Comparison of ENCODE assay signal across 13 cellular contexts in genomic region chr6:24911983-24912382, GRCh38. TPM values are rescaled to one million over a fixed set of nuclear protein-coding genes. Genes with fewer than 3 reads are reported as not detected.
DNase-seq lines count a peak whose midpoint lies in the region; TF ChIP-seq lines count a peak whose summit lies in the region.
"Had no signal": no experiment of that assay in that cellular context is flagged by ENCODE, and none has a peak within 500 bp of the region (broad histone marks: within the 10 kb centered on the region; RNA-seq: fewer than 3 reads in every experiment).

No MANE protein-coding gene starts in this region.

- 68 to 75% methylated on average over 4 to 5 of the region's 5 CpGs for WGBS in esophagus squamous epithelium, 2 donors

- peaks cover 52 to 77% (median 55%) of the 10 kb centered on the region in 10 experiments for H3K4me1 ChIP-seq in BLaER1 treated with 17β-estradiol and CSF1 and Interleukin-3, amounts not matched to agents 10 nM and 100 nM
- peaks cover 11 to 31% (median 11%) of the 10 kb centered on the region in 3 donors for H3K4me1 ChIP-seq in esophagus squamous epithelium
- H3K4me1 ChIP-seq in BE2C = no peaks in the 10 kb centered on the region

- H3K27ac Mint-ChIP-seq in HFFc6 (no peak overlapping the region), nephron progenitor cell (no peak overlapping the region)

- H4K20me1 ChIP-seq in BLaER1 treated with 17β-estradiol and CSF1 and Interleukin-3, amounts not matched to agents 10 nM and 100 nM = peaks cover 0 to 65% (median 0%) of the 10 kb centered on the region in 11 experiments; a peak in 4 of 22 replicates

- H3K36me3 ChIP-seq in BLaER1 treated with 17β-estradiol and CSF1 and Interleukin-3, amounts not matched to agents 10 nM and 100 nM = peaks cover 0 to 28% (median 0%) of the 10 kb centered on the region in 11 experiments; a peak in 4 of 22 replicates
- H3K36me3 ChIP-seq in esophagus squamous epithelium (no peaks in the 10 kb centered on the region), BE2C (no peaks in the 10 kb centered on the region)

- peak overlapping the region; percentile 65 to 80 (median 74); a peak in 18 of 20 replicates for H3K4me3 ChIP-seq in BLaER1 treated with 17β-estradiol and CSF1 and Interleukin-3, amounts not matched to agents 10 nM and 100 nM
- H3K4me3 ChIP-seq in esophagus squamous epithelium (peak overlapping the region in 1 of 4 donors; percentile 74), BE2C (ENCODE audit: low read depth, low read length) (no peak overlapping the region)

- H3K36me3 Mint-ChIP-seq in HFFc6 (ENCODE audit: low read depth) (no peaks in the 10 kb centered on the region), nephron progenitor cell (ENCODE audit: low read depth) (no peaks in the 10 kb centered on the region)

- TF ChIP-seq POLR2A in esophagus squamous epithelium (IDR thresholded peaks at IDR 0.05) = no peak

- H3K4me3 Mint-ChIP-seq in HFFc6 (peak overlapping the region; percentile 93), nephron progenitor cell (peak overlapping the region; percentile 88)

- H3K4me1 Mint-ChIP-seq in HFFc6 (ENCODE audit: low read depth) (peaks cover 48% of the 10 kb centered on the region), nephron progenitor cell (peaks cover 59% of the 10 kb centered on the region)

- no peak for TF ChIP-seq CTCF in HFFc6 (IDR thresholded peaks at IDR 0.05)
- no peak for TF ChIP-seq CTCF in nephron progenitor cell (IDR thresholded peaks at IDR 0.05)
- no peak for TF ChIP-seq CTCF in esophagus squamous epithelium (IDR thresholded peaks at IDR 0.05)
- no peak for TF ChIP-seq CTCF in BE2C (IDR thresholded peaks at IDR 0.05; ENCODE audit: low read depth, low read length)

- H3K9me3 Mint-ChIP-seq in HFFc6 = no peaks in the 10 kb centered on the region
- no peaks in the 10 kb centered on the region for H3K9me3 Mint-ChIP-seq in nephron progenitor cell

- H3K27ac ChIP-seq in BLaER1 treated with 17β-estradiol and CSF1 and Interleukin-3, amounts not matched to agents 10 nM and 100 nM = peak overlapping the region in 6 of 11 experiments; percentile 74 to 85 (median 82); a peak in 10 of 22 replicates
- H3K27ac ChIP-seq in caudate nucleus (ENCODE audit: low read depth, low read length) = peak overlapping the region; percentile 90
- H3K27ac ChIP-seq in esophagus squamous epithelium = no peak overlapping the region
- H3K27ac ChIP-seq: KMS-11 had no signal

- H3K9ac ChIP-seq in BLaER1 treated with 17β-estradiol and CSF1 and Interleukin-3, amounts not matched to agents 10 nM and 100 nM = peak overlapping the region in 10 of 11 experiments; percentile 76 to 89 (median 82); a peak in 18 of 22 replicates
- H3K9ac ChIP-seq: KMS-11 had no signal

- intact Hi-C loops in esophagus squamous epithelium (cut with DNase I) = no loop called here

- peak overlapping the region; percentile 92 to 99 (median 96) for H3K4me2 ChIP-seq in BLaER1 treated with 17β-estradiol and CSF1 and Interleukin-3, amounts not matched to agents 10 nM and 100 nM
- H3K4me2 ChIP-seq: KMS-11 had no signal

- H3K27me3 ChIP-seq in BLaER1 treated with 17β-estradiol and CSF1 and Interleukin-3, amounts not matched to agents 10 nM and 100 nM = no peaks in the 10 kb centered on the region
- H3K27me3 ChIP-seq in esophagus squamous epithelium = peaks cover 0 to 57% (median 2%) of the 10 kb centered on the region in 4 donors
- peaks cover 22% of the 10 kb centered on the region for H3K27me3 ChIP-seq in BE2C

- no peak for DNase-seq in HFFc6
- DNase-seq in caudate nucleus (lab: John Stamatoyannopoulos, UW) = no peak
- no peak for DNase-seq in nephron progenitor cell
- DNase-seq in esophagus squamous epithelium (lab: John Stamatoyannopoulos, UW) = no peak
- DNase-seq in BE2C = no peak
- no peak for DNase-seq in NCI-H187 treated with DMSO at 0.1 percent for 48 hours (lab: John Stamatoyannopoulos, UW)
- no peak for DNase-seq in COLO668 (lab: John Stamatoyannopoulos, UW; ENCODE audit: unreplicated experiment)
- DNase-seq: left colon, NCI-H510A treated with DMSO at 0.1 percent for 48 hours, right cardiac atrium, SIG-M5 had no signal

- H3K9me3 ChIP-seq in BLaER1 treated with 17β-estradiol and CSF1 and Interleukin-3, amounts not matched to agents 10 nM and 100 nM (replicated peaks in 1 of 11) = 0 out of 22 replicates have a peak, but pooled peaks cover 0 to under 1% (median 0%) of the 10 kb centered on the region in 11 experiments
- H3K9me3 ChIP-seq in esophagus squamous epithelium (no peaks in the 10 kb centered on the region), BE2C (no peaks in the 10 kb centered on the region)

- H3K27me3 Mint-ChIP-seq in HFFc6 (ENCODE audit: insufficient read depth) (peaks cover 9% of the 10 kb centered on the region), nephron progenitor cell (ENCODE audit: low read depth, poor library complexity) (peaks cover 65% of the 10 kb centered on the region)

RNA-seq across cellular contexts. Expression of gene RIPOR2, which starts 23.8 kb away (rescaled TPM):
- total RNA-seq in HFFc6 (2021; fragmentation: NEBNext Ultra II Directional; extraction: Animal tissue kit (Norgen Biotek cat#: 25700)) = 10 to 100 TPM in 4 of 6 experiments, 1 to 10 TPM in 2; 9.1 to 20.7 (median 10.2) TPM
- total RNA-seq in esophagus squamous epithelium = 1 to 10 TPM in 3 of 4 donors, under 1 TPM in 1; 0.83 to 4.4 (median 3.3) TPM
- polyA plus RNA-seq in BE2C (2012; ENCODE audit: insufficient read depth, insufficient read length, low read depth) = not detected

Comparison
In these comparisons a context has a peak if more than half of its experiments do, and no peak if none do; other contexts are left out.
1. H3K27ac ChIP-seq: peak in BLaER1 treated with 17β-estradiol and CSF1 and Interleukin-3, amounts not matched to agents 10 nM and 100 nM (6 of 11) and caudate nucleus (single experiment); none in esophagus squamous epithelium (0 of 4).